Comparison of ENCODE assay signal across 1 cellular context in the genomic region with DNA sequence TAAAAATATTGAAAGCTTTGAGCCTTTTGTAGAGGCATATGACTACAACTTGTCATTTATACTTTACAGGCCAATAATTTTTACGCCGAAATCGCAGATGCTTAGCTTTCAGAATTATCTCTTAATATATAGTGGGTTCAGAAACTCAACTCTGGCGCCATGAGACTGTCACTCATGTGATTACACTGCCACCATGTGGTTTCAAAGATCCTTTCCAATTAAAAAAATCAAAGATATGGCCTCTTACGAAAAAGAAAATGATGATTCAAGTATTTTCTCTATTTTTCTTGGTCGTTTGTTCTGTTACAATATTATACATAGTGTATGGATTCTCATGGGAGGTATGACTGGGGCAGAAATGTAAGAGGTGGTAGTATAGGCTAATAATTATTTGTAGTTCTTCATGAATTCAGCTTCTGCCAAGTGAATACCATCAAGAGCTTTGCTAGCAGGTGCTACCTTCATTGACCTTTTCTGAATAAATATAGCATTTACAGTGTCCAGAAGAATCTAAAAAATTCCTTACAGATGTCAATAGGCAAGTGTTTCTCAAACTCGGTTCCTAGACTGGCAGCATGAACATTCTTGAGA.
A peak's percentile ranks its signal among the peaks of the same experiment; 100 is the strongest.
TF ChIP-seq lines count a peak whose summit lies in the region.

No MANE protein-coding gene starts in this region.

TF ChIP-seq in HepG2, 621 proteins besides CTCF, POLR2A, EP300 and RAD21 (continued from another document):
- TF ChIP-seq, protein P1, sequence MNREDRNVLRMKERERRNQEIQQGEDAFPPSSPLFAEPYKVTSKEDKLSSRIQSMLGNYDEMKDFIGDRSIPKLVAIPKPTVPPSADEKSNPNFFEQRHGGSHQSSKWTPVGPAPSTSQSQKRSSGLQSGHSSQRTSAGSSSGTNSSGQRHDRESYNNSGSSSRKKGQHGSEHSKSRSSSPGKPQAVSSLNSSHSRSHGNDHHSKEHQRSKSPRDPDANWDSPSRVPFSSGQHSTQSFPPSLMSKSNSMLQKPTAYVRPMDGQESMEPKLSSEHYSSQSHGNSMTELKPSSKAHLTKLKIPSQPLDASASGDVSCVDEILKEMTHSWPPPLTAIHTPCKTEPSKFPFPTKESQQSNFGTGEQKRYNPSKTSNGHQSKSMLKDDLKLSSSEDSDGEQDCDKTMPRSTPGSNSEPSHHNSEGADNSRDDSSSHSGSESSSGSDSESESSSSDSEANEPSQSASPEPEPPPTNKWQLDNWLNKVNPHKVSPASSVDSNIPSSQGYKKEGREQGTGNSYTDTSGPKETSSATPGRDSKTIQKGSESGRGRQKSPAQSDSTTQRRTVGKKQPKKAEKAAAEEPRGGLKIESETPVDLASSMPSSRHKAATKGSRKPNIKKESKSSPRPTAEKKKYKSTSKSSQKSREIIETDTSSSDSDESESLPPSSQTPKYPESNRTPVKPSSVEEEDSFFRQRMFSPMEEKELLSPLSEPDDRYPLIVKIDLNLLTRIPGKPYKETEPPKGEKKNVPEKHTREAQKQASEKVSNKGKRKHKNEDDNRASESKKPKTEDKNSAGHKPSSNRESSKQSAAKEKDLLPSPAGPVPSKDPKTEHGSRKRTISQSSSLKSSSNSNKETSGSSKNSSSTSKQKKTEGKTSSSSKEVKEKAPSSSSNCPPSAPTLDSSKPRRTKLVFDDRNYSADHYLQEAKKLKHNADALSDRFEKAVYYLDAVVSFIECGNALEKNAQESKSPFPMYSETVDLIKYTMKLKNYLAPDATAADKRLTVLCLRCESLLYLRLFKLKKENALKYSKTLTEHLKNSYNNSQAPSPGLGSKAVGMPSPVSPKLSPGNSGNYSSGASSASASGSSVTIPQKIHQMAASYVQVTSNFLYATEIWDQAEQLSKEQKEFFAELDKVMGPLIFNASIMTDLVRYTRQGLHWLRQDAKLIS (CRISPR knock-in tag; IDR thresholded peaks at IDR 0.05): no peak
- no peak for TF ChIP-seq MYC (CRISPR knock-in tag; IDR thresholded peaks at IDR 0.05; ENCODE audit: borderline replicate concordance)
- peak; percentile 67 for TF ChIP-seq MIXL1 (CRISPR knock-in tag; IDR thresholded peaks at IDR 0.05)
- TF ChIP-seq, protein P2, sequence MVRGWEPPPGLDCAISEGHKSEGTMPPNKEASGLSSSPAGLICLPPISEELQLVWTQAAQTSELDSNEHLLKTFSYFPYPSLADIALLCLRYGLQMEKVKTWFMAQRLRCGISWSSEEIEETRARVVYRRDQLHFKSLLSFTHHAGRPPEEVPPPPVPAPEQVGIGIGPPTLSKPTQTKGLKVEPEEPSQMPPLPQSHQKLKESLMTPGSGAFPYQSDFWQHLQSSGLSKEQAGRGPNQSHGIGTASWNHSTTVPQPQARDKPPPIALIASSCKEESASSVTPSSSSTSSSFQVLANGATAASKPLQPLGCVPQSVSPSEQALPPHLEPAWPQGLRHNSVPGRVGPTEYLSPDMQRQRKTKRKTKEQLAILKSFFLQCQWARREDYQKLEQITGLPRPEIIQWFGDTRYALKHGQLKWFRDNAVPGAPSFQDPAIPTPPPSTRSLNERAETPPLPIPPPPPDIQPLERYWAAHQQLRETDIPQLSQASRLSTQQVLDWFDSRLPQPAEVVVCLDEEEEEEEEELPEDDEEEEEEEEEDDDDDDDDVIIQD (CRISPR knock-in tag; IDR thresholded peaks at IDR 0.05; ENCODE audit: low read depth): no peak
- TF ChIP-seq SALL1 (CRISPR knock-in tag; IDR thresholded peaks at IDR 0.05): no peak
- TF ChIP-seq RXRB (CRISPR knock-in tag; IDR thresholded peaks at IDR 0.05; ENCODE audit: borderline replicate concordance): 0 out of 2 replicates have a peak, but pooled peaks have one; percentile 8
- TF ChIP-seq, protein P3, sequence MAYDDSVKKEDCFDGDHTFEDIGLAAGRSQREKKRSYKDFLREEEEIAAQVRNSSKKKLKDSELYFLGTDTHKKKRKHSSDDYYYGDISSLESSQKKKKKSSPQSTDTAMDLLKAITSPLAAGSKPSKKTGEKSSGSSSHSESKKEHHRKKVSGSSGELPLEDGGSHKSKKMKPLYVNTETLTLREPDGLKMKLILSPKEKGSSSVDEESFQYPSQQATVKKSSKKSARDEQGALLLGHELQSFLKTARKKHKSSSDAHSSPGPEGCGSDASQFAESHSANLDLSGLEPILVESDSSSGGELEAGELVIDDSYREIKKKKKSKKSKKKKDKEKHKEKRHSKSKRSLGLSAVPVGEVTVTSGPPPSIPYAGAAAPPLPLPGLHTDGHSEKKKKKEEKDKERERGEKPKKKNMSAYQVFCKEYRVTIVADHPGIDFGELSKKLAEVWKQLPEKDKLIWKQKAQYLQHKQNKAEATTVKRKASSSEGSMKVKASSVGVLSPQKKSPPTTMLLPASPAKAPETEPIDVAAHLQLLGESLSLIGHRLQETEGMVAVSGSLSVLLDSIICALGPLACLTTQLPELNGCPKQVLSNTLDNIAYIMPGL (CRISPR knock-in tag; IDR thresholded peaks at IDR 0.05; ENCODE audit: borderline replicate concordance in 1 of 2, low read depth in 1 of 2): 0 out of 4 replicates have a peak, but pooled peaks of 1 of the 2 experiments have one; percentile 20
- TF ChIP-seq YEATS2 (CRISPR knock-in tag; IDR thresholded peaks at IDR 0.05; ENCODE audit: borderline replicate concordance): no peak
- TF ChIP-seq ZNF331 (CRISPR knock-in tag; IDR thresholded peaks at IDR 0.05): no peak
- TF ChIP-seq, protein P4, sequence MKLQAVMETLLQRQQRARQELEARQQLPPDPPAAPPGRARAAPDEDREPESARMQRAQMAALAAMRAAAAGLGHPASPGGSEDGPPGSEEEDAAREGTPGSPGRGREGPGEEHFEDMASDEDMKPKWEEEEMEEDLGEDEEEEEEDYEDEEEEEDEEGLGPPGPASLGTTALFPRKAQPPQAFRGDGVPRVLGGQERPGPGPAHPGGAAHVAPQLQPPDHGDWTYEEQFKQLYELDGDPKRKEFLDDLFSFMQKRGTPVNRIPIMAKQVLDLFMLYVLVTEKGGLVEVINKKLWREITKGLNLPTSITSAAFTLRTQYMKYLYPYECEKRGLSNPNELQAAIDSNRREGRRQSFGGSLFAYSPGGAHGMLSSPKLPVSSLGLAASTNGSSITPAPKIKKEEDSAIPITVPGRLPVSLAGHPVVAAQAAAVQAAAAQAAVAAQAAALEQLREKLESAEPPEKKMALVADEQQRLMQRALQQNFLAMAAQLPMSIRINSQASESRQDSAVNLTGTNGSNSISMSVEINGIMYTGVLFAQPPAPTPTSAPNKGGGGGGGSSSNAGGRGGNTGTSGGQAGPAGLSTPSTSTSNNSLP (IDR thresholded peaks at IDR 0.05; ENCODE audit: low read depth, low read length): peak; percentile 5; the same call in 1 of the 2 replicates
- no peak; the same call in 1 of the 2 replicates for TF ChIP-seq ZKSCAN8 (CRISPR knock-in tag; IDR thresholded peaks at IDR 0.05; ENCODE audit: borderline replicate concordance)
- no peak for TF ChIP-seq SRF (IDR thresholded peaks at IDR 0.05; ENCODE audit: low read depth, low read length)
- TF ChIP-seq, protein P5, sequence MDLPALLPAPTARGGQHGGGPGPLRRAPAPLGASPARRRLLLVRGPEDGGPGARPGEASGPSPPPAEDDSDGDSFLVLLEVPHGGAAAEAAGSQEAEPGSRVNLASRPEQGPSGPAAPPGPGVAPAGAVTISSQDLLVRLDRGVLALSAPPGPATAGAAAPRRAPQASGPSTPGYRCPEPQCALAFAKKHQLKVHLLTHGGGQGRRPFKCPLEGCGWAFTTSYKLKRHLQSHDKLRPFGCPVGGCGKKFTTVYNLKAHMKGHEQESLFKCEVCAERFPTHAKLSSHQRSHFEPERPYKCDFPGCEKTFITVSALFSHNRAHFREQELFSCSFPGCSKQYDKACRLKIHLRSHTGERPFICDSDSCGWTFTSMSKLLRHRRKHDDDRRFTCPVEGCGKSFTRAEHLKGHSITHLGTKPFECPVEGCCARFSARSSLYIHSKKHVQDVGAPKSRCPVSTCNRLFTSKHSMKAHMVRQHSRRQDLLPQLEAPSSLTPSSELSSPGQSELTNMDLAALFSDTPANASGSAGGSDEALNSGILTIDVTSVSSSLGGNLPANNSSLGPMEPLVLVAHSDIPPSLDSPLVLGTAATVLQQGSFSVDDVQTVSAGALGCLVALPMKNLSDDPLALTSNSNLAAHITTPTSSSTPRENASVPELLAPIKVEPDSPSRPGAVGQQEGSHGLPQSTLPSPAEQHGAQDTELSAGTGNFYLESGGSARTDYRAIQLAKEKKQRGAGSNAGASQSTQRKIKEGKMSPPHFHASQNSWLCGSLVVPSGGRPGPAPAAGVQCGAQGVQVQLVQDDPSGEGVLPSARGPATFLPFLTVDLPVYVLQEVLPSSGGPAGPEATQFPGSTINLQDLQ (CRISPR knock-in tag; IDR thresholded peaks at IDR 0.05): no peak
- no peak for TF ChIP-seq ZNF670 (CRISPR knock-in tag; IDR thresholded peaks at IDR 0.05; ENCODE audit: borderline replicate concordance)
- TF ChIP-seq STAG1 (CRISPR knock-in tag; IDR thresholded peaks at IDR 0.05): peak; percentile 80
- no peak for TF ChIP-seq SSRP1 (CRISPR knock-in tag; IDR thresholded peaks at IDR 0.05)
- no peak for TF ChIP-seq HMG20A (CRISPR knock-in tag; IDR thresholded peaks at IDR 0.05; ENCODE audit: borderline replicate concordance)
- TF ChIP-seq ETV6 (CRISPR knock-in tag; conservative IDR thresholded peaks at IDR 0.05): no peak
- no peak for TF ChIP-seq RAD51 (IDR thresholded peaks at IDR 0.05; ENCODE audit: borderline replicate concordance)
- no peak for TF ChIP-seq ZNF879 (CRISPR knock-in tag; IDR thresholded peaks at IDR 0.05)
- TF ChIP-seq, protein P6, sequence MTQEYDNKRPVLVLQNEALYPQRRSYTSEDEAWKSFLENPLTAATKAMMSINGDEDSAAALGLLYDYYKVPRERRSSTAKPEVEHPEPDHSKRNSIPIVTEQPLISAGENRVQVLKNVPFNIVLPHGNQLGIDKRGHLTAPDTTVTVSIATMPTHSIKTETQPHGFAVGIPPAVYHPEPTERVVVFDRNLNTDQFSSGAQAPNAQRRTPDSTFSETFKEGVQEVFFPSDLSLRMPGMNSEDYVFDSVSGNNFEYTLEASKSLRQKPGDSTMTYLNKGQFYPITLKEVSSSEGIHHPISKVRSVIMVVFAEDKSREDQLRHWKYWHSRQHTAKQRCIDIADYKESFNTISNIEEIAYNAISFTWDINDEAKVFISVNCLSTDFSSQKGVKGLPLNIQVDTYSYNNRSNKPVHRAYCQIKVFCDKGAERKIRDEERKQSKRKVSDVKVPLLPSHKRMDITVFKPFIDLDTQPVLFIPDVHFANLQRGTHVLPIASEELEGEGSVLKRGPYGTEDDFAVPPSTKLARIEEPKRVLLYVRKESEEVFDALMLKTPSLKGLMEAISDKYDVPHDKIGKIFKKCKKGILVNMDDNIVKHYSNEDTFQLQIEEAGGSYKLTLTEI (CRISPR knock-in tag; conservative IDR thresholded peaks at IDR 0.05): no peak
- no peak for TF ChIP-seq ZBTB3 (CRISPR knock-in tag; IDR thresholded peaks at IDR 0.05; ENCODE audit: borderline replicate concordance, low read depth)
- peak; percentile 56 to 58 for TF ChIP-seq MAFK (conservative IDR thresholded peaks at IDR 0.05 in 1 of 2, IDR thresholded peaks at IDR 0.05 in 1 of 2; ENCODE audit: low read length in 2 of 2)
- no peak for TF ChIP-seq ZNF205 (CRISPR knock-in tag; IDR thresholded peaks at IDR 0.05)
- no peak for TF ChIP-seq CENPX (CRISPR knock-in tag; IDR thresholded peaks at IDR 0.05)
- TF ChIP-seq, protein P7, sequence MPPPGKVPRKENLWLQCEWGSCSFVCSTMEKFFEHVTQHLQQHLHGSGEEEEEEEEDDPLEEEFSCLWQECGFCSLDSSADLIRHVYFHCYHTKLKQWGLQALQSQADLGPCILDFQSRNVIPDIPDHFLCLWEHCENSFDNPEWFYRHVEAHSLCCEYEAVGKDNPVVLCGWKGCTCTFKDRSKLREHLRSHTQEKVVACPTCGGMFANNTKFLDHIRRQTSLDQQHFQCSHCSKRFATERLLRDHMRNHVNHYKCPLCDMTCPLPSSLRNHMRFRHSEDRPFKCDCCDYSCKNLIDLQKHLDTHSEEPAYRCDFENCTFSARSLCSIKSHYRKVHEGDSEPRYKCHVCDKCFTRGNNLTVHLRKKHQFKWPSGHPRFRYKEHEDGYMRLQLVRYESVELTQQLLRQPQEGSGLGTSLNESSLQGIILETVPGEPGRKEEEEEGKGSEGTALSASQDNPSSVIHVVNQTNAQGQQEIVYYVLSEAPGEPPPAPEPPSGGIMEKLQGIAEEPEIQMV (CRISPR knock-in tag; IDR thresholded peaks at IDR 0.05; ENCODE audit: low read depth): no peak
- TF ChIP-seq MAFF (IDR thresholded peaks at IDR 0.05; ENCODE audit: low read depth, low read length): peak; percentile 47; the same call in 1 of the 2 replicates
- TF ChIP-seq, protein P8, sequence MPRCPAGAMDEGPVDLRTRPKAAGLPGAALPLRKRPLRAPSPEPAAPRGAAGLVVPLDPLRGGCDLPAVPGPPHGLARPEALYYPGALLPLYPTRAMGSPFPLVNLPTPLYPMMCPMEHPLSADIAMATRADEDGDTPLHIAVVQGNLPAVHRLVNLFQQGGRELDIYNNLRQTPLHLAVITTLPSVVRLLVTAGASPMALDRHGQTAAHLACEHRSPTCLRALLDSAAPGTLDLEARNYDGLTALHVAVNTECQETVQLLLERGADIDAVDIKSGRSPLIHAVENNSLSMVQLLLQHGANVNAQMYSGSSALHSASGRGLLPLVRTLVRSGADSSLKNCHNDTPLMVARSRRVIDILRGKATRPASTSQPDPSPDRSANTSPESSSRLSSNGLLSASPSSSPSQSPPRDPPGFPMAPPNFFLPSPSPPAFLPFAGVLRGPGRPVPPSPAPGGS (CRISPR knock-in tag; IDR thresholded peaks at IDR 0.05): no peak
- TF ChIP-seq SRY (CRISPR knock-in tag; IDR thresholded peaks at IDR 0.05): no peak
- no peak for TF ChIP-seq ZNF460 (CRISPR knock-in tag; IDR thresholded peaks at IDR 0.05; ENCODE audit: borderline replicate concordance)
- peak; percentile 48; the same call in 1 of the 2 replicates for TF ChIP-seq SMC3 (IDR thresholded peaks at IDR 0.05; ENCODE audit: low read length)
